ENCODE assay signal across 1 cellular context in genomic region chr1:207017615-207018559, GRCh38.
TF ChIP-seq lines count a peak whose summit lies in the region.

No MANE protein-coding gene starts in this region.

TF ChIP-seq in K562, 482 proteins besides CTCF, POLR2A, EP300 and RAD21 (continued from another document and continues in another):
- no peak for TF ChIP-seq CEBPZ (IDR thresholded peaks at IDR 0.05; ENCODE audit: borderline replicate concordance, low read depth, low read length)
- no peak for TF ChIP-seq ZZZ3 (IDR thresholded peaks at IDR 0.05)
- TF ChIP-seq BACH1 (tag; IDR thresholded peaks at IDR 0.05) = no peak
- TF ChIP-seq SRSF3 (IDR thresholded peaks at IDR 0.05; ENCODE audit: insufficient read depth, low read length) = no peak
- no peak for TF ChIP-seq ERF (CRISPR knock-in tag; IDR thresholded peaks at IDR 0.05)
- no peak for TF ChIP-seq ZNF696 (CRISPR knock-in tag; conservative IDR thresholded peaks at IDR 0.05)
- peak in 1 of 2 experiments; percentile 66 for TF ChIP-seq AFF1 (IDR thresholded peaks at IDR 0.05; ENCODE audit: low read depth in 1 of 2, partially characterized antibody in 2 of 2)
- no peak for TF ChIP-seq KAT8 (IDR thresholded peaks at IDR 0.05; ENCODE audit: low read depth)
- TF ChIP-seq GTF2A2 (tag; IDR thresholded peaks at IDR 0.05) = no peak
- no peak for TF ChIP-seq CUX1 (CRISPR knock-in tag; IDR thresholded peaks at IDR 0.05)
- TF ChIP-seq ZNF76 (CRISPR knock-in tag; IDR thresholded peaks at IDR 0.05; ENCODE audit: borderline replicate concordance) = no peak
- no peak for TF ChIP-seq RHOXF2B (CRISPR knock-in tag; conservative IDR thresholded peaks at IDR 0.05)
- TF ChIP-seq RREB1 (CRISPR knock-in tag; IDR thresholded peaks at IDR 0.05) = no peak
- peak; percentile 83 for TF ChIP-seq DACH1 (IDR thresholded peaks at IDR 0.05; ENCODE audit: partially characterized antibody)
- TF ChIP-seq NR2C1 (IDR thresholded peaks at IDR 0.05) = 0 out of 2 replicates have a peak, but pooled peaks have one; percentile 27
- TF ChIP-seq NR2C1 (tag; IDR thresholded peaks at IDR 0.05) = no peak
- TF ChIP-seq HBP1 (CRISPR knock-in tag; IDR thresholded peaks at IDR 0.05) = no peak
- no peak for TF ChIP-seq TOE1 (IDR thresholded peaks at IDR 0.05; ENCODE audit: borderline replicate concordance)
- TF ChIP-seq TOE1 (CRISPR knock-in tag; IDR thresholded peaks at IDR 0.05; ENCODE audit: borderline replicate concordance, low read depth) = no peak
- no peak for TF ChIP-seq PRPF4 (IDR thresholded peaks at IDR 0.05; ENCODE audit: insufficient read depth, low read depth, low read length, poor library complexity, severe bottlenecking)
- TF ChIP-seq MEIS2 (IDR thresholded peaks at IDR 0.05; ENCODE audit: partially characterized antibody) = peak; percentile 93
- TF ChIP-seq ZNF184 (CRISPR knock-in tag; IDR thresholded peaks at IDR 0.05) = no peak
- no peak for TF ChIP-seq TAF7 (tag; IDR thresholded peaks at IDR 0.05)
- no peak for TF ChIP-seq FOXP4 (CRISPR knock-in tag; IDR thresholded peaks at IDR 0.05; ENCODE audit: borderline replicate concordance)
- TF ChIP-seq KDM4B (IDR thresholded peaks at IDR 0.05; ENCODE audit: borderline replicate concordance in 2 of 2, low read depth in 1 of 2) = no peak
- TF ChIP-seq ZBTB1 (CRISPR knock-in tag; IDR thresholded peaks at IDR 0.05; ENCODE audit: borderline replicate concordance, low read depth) = no peak
- TF ChIP-seq RBM17 (IDR thresholded peaks at IDR 0.05; ENCODE audit: borderline replicate concordance, low read depth, low read length) = no peak
- TF ChIP-seq NKRF (IDR thresholded peaks at IDR 0.05; ENCODE audit: borderline replicate concordance) = no peak
- TF ChIP-seq MCM2 (IDR thresholded peaks at IDR 0.05; ENCODE audit: low read depth) = no peak
- no peak for TF ChIP-seq ZNF668 (CRISPR knock-in tag; IDR thresholded peaks at IDR 0.05)
